In the genomic region with DNA sequence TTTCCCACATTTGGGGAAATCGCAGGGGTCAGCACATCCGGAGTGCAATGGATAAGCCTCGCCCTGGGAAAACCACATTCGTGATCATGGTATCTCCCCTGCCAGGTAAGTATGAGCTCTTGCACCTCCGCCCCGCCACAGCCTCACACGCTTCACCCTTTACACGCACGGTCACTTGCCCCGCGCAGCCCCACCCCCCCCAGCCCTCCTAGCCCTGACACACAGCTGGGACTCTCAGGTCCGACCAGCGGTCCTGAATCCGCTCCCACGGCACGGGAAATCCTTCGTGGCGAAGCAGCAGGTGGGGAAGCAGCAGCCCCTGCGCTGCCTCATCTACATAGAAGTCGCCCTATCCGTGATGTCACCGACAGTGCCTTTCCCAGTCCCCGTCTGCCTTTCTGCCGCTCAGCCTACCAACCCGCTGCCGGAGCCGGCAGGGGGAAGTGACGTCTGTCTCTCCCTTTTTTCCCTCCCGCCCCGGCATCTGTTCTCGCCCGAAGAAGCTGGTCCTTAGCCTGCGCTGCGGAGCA, we compare ENCODE assay signal across 1 cellular context.
A peak's percentile ranks its signal among the peaks of the same experiment; 100 is the strongest.
TF ChIP-seq lines count a peak whose summit lies in the region.

No MANE protein-coding gene starts in this region.

TF ChIP-seq in HepG2, 621 proteins besides CTCF, POLR2A, EP300 and RAD21 (continued from another document and continues in another):
- TF ChIP-seq, protein P1, sequence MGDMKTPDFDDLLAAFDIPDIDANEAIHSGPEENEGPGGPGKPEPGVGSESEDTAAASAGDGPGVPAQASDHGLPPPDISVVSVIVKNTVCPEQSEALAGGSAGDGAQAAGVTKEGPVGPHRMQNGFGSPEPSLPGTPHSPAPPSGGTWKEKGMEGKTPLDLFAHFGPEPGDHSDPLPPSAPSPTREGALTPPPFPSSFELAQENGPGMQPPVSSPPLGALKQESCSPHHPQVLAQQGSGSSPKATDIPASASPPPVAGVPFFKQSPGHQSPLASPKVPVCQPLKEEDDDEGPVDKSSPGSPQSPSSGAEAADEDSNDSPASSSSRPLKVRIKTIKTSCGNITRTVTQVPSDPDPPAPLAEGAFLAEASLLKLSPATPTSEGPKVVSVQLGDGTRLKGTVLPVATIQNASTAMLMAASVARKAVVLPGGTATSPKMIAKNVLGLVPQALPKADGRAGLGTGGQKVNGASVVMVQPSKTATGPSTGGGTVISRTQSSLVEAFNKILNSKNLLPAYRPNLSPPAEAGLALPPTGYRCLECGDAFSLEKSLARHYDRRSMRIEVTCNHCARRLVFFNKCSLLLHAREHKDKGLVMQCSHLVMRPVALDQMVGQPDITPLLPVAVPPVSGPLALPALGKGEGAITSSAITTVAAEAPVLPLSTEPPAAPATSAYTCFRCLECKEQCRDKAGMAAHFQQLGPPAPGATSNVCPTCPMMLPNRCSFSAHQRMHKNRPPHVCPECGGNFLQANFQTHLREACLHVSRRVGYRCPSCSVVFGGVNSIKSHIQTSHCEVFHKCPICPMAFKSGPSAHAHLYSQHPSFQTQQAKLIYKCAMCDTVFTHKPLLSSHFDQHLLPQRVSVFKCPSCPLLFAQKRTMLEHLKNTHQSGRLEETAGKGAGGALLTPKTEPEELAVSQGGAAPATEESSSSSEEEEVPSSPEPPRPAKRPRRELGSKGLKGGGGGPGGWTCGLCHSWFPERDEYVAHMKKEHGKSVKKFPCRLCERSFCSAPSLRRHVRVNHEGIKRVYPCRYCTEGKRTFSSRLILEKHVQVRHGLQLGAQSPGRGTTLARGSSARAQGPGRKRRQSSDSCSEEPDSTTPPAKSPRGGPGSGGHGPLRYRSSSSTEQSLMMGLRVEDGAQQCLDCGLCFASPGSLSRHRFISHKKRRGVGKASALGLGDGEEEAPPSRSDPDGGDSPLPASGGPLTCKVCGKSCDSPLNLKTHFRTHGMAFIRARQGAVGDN (CRISPR knock-in tag; IDR thresholded peaks at IDR 0.05): peak; percentile 26; the same call in 1 of the 2 replicates
- TF ChIP-seq, protein P2, sequence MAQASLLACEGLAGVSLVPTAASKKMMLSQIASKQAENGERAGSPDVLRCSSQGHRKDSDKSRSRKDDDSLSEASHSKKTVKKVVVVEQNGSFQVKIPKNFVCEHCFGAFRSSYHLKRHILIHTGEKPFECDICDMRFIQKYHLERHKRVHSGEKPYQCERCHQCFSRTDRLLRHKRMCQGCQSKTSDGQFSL (CRISPR knock-in tag; IDR thresholded peaks at IDR 0.05): peak; percentile 51; the same call in 1 of the 2 replicates
- TF ChIP-seq RBFOX2 (IDR thresholded peaks at IDR 0.05; ENCODE audit: low read depth, low read length) (peak; percentile 40; the same call in 1 of the 2 replicates), ZNF143 (CRISPR knock-in tag; IDR thresholded peaks at IDR 0.05) (peak; percentile 80), ZSCAN9 (CRISPR knock-in tag; IDR thresholded peaks at IDR 0.05; ENCODE audit: borderline replicate concordance) (peak; percentile 44; the same call in 1 of the 2 replicates), NCOA2 (CRISPR knock-in tag; IDR thresholded peaks at IDR 0.05) (0 out of 2 replicates have a peak, but pooled peaks have one; percentile 29), DR1 (CRISPR knock-in tag; IDR thresholded peaks at IDR 0.05) (peak; percentile 45; the same call in 1 of the 2 replicates), MED13 (CRISPR knock-in tag; IDR thresholded peaks at IDR 0.05) (peak; percentile 85; the same call in 1 of the 2 replicates), POLR2G (IDR thresholded peaks at IDR 0.05; ENCODE audit: low read depth, low read length) (peak; percentile 81), MED8 (CRISPR knock-in tag; IDR thresholded peaks at IDR 0.05; ENCODE audit: insufficient replicate concordance) (peak; percentile 90), FOXA3 (CRISPR knock-in tag; IDR thresholded peaks at IDR 0.05) (peak; percentile 37; the same call in 1 of the 2 replicates), ISL2 (CRISPR knock-in tag; IDR thresholded peaks at IDR 0.05) (0 out of 2 replicates have a peak, but pooled peaks have one; percentile 28), CBX1 (IDR thresholded peaks at IDR 0.05; ENCODE audit: low read depth) (peak; percentile 86), SAP130 (CRISPR knock-in tag; IDR thresholded peaks at IDR 0.05; ENCODE audit: low read depth) (peak; percentile 25; the same call in 1 of the 2 replicates), ZC3H4 (CRISPR knock-in tag; IDR thresholded peaks at IDR 0.05; ENCODE audit: borderline replicate concordance) (0 out of 2 replicates have a peak, but pooled peaks have one; percentile 53), SNAPC2 (CRISPR knock-in tag; IDR thresholded peaks at IDR 0.05) (peak; percentile 99), POLR2AphosphoS5 (IDR thresholded peaks at IDR 0.05; ENCODE audit: low read depth, low read length) (peak; percentile 84), MED1 (CRISPR knock-in tag; IDR thresholded peaks at IDR 0.05) (peak; percentile 96), RXRB (CRISPR knock-in tag; IDR thresholded peaks at IDR 0.05; ENCODE audit: borderline replicate concordance) (peak; percentile 33; the same call in 1 of the 2 replicates), HOXA3 (CRISPR knock-in tag; IDR thresholded peaks at IDR 0.05) (peak; percentile 59), GABPB1 (CRISPR knock-in tag; IDR thresholded peaks at IDR 0.05) (peak; percentile 30; the same call in 1 of the 2 replicates), THAP11 (CRISPR knock-in tag; IDR thresholded peaks at IDR 0.05) (peak; percentile 37; the same call in 1 of the 2 replicates), ZNF12 (CRISPR knock-in tag; IDR thresholded peaks at IDR 0.05) (0 out of 2 replicates have a peak, but pooled peaks have one; percentile 11), ZNF331 (CRISPR knock-in tag; IDR thresholded peaks at IDR 0.05) (0 out of 2 replicates have a peak, but pooled peaks have one; percentile 35), GATAD1 (CRISPR knock-in tag; IDR thresholded peaks at IDR 0.05) (peak; percentile 28; the same call in 1 of the 2 replicates), SALL2 (CRISPR knock-in tag; IDR thresholded peaks at IDR 0.05) (peak; percentile 47; the same call in 1 of the 2 replicates), KDM4B (CRISPR knock-in tag; IDR thresholded peaks at IDR 0.05) (0 out of 2 replicates have a peak, but pooled peaks have one; percentile 45), GATA4 (IDR thresholded peaks at IDR 0.05; ENCODE audit: borderline replicate concordance, low read depth) (peak; percentile 73; the same call in 1 of the 2 replicates), ERF (CRISPR knock-in tag; IDR thresholded peaks at IDR 0.05) (0 out of 2 replicates have a peak, but pooled peaks have one; percentile 20)
- TF ChIP-seq, protein P3, sequence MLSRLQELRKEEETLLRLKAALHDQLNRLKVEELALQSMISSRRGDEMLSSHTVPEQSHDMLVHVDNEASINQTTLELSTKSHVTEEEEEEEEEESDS (CRISPR knock-in tag; IDR thresholded peaks at IDR 0.05; ENCODE audit: borderline replicate concordance): peak; percentile 99
- TF ChIP-seq, protein P4, sequence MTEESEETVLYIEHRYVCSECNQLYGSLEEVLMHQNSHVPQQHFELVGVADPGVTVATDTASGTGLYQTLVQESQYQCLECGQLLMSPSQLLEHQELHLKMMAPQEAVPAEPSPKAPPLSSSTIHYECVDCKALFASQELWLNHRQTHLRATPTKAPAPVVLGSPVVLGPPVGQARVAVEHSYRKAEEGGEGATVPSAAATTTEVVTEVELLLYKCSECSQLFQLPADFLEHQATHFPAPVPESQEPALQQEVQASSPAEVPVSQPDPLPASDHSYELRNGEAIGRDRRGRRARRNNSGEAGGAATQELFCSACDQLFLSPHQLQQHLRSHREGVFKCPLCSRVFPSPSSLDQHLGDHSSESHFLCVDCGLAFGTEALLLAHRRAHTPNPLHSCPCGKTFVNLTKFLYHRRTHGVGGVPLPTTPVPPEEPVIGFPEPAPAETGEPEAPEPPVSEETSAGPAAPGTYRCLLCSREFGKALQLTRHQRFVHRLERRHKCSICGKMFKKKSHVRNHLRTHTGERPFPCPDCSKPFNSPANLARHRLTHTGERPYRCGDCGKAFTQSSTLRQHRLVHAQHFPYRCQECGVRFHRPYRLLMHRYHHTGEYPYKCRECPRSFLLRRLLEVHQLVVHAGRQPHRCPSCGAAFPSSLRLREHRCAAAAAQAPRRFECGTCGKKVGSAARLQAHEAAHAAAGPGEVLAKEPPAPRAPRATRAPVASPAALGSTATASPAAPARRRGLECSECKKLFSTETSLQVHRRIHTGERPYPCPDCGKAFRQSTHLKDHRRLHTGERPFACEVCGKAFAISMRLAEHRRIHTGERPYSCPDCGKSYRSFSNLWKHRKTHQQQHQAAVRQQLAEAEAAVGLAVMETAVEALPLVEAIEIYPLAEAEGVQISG (CRISPR knock-in tag; IDR thresholded peaks at IDR 0.05): peak; percentile 59
- TF ChIP-seq, protein P5, sequence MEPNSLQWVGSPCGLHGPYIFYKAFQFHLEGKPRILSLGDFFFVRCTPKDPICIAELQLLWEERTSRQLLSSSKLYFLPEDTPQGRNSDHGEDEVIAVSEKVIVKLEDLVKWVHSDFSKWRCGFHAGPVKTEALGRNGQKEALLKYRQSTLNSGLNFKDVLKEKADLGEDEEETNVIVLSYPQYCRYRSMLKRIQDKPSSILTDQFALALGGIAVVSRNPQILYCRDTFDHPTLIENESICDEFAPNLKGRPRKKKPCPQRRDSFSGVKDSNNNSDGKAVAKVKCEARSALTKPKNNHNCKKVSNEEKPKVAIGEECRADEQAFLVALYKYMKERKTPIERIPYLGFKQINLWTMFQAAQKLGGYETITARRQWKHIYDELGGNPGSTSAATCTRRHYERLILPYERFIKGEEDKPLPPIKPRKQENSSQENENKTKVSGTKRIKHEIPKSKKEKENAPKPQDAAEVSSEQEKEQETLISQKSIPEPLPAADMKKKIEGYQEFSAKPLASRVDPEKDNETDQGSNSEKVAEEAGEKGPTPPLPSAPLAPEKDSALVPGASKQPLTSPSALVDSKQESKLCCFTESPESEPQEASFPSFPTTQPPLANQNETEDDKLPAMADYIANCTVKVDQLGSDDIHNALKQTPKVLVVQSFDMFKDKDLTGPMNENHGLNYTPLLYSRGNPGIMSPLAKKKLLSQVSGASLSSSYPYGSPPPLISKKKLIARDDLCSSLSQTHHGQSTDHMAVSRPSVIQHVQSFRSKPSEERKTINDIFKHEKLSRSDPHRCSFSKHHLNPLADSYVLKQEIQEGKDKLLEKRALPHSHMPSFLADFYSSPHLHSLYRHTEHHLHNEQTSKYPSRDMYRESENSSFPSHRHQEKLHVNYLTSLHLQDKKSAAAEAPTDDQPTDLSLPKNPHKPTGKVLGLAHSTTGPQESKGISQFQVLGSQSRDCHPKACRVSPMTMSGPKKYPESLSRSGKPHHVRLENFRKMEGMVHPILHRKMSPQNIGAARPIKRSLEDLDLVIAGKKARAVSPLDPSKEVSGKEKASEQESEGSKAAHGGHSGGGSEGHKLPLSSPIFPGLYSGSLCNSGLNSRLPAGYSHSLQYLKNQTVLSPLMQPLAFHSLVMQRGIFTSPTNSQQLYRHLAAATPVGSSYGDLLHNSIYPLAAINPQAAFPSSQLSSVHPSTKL (CRISPR knock-in tag; IDR thresholded peaks at IDR 0.05): 0 out of 2 replicates have a peak, but pooled peaks have one; percentile 12
- TF ChIP-seq, protein P6, sequence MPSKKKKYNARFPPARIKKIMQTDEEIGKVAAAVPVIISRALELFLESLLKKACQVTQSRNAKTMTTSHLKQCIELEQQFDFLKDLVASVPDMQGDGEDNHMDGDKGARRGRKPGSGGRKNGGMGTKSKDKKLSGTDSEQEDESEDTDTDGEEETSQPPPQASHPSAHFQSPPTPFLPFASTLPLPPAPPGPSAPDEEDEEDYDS (CRISPR knock-in tag; IDR thresholded peaks at IDR 0.05): peak; percentile 75; the same call in 1 of the 2 replicates
- TF ChIP-seq, protein P7, sequence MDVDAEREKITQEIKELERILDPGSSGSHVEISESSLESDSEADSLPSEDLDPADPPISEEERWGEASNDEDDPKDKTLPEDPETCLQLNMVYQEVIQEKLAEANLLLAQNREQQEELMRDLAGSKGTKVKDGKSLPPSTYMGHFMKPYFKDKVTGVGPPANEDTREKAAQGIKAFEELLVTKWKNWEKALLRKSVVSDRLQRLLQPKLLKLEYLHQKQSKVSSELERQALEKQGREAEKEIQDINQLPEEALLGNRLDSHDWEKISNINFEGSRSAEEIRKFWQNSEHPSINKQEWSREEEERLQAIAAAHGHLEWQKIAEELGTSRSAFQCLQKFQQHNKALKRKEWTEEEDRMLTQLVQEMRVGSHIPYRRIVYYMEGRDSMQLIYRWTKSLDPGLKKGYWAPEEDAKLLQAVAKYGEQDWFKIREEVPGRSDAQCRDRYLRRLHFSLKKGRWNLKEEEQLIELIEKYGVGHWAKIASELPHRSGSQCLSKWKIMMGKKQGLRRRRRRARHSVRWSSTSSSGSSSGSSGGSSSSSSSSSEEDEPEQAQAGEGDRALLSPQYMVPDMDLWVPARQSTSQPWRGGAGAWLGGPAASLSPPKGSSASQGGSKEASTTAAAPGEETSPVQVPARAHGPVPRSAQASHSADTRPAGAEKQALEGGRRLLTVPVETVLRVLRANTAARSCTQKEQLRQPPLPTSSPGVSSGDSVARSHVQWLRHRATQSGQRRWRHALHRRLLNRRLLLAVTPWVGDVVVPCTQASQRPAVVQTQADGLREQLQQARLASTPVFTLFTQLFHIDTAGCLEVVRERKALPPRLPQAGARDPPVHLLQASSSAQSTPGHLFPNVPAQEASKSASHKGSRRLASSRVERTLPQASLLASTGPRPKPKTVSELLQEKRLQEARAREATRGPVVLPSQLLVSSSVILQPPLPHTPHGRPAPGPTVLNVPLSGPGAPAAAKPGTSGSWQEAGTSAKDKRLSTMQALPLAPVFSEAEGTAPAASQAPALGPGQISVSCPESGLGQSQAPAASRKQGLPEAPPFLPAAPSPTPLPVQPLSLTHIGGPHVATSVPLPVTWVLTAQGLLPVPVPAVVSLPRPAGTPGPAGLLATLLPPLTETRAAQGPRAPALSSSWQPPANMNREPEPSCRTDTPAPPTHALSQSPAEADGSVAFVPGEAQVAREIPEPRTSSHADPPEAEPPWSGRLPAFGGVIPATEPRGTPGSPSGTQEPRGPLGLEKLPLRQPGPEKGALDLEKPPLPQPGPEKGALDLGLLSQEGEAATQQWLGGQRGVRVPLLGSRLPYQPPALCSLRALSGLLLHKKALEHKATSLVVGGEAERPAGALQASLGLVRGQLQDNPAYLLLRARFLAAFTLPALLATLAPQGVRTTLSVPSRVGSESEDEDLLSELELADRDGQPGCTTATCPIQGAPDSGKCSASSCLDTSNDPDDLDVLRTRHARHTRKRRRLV (CRISPR knock-in tag; IDR thresholded peaks at IDR 0.05): peak; percentile 99
